ENCODE assay signal across 21 cellular contexts in the genomic region with DNA sequence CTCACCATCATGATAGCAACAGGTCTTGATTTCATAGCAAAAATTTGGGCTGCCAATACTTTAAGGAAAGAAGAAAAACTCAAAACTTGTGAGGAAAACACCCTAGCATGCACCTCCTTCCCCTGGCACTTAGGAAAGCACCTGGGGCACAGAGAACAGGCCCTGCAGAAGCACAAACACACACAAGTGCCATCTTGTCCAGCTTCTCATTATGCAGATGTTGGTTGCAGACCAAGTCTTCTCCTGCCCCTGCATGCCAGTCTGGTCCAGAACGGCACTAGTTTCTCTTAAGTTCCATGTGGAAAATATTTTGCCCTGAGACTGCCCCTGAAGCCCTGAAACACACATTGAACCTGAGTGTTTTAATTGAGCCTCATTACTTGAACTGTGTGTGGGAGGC. TPM values are rescaled to one million over a fixed set of nuclear protein-coding genes. Genes with fewer than 3 reads are reported as not detected.
"Had no signal": no experiment of that assay in that cellular context is flagged by ENCODE, and none has a peak within 500 bp of the region (broad histone marks: within the 10 kb centered on the region; RNA-seq: fewer than 3 reads in every experiment).

No MANE protein-coding gene starts in this region.

- H3K4me3 Mint-ChIP-seq: immature natural killer cell; naive thymus-derived CD4-positive, alpha-beta T cell; neural crest cell; type B pancreatic cell had no signal

- H3K27ac ChIP-seq: esophagus muscularis mucosa, left ventricle myocardium inferior, lower lobe of right lung, thyroid gland, uterus had no signal

- H3K9me3 ChIP-seq: esophagus muscularis mucosa, left ventricle myocardium inferior, lower lobe of right lung, thyroid gland, uterus had no signal

- H3K27me3 ChIP-seq: esophagus muscularis mucosa, thyroid gland, uterus had no signal

- DNase-seq: cerebellar nuclear complex; foreskin fibroblast; immature natural killer cell; kidney; left cardiac atrium; left ventricle myocardium inferior; lower lobe of right lung; mesendoderm; naive thymus-derived CD4-positive, alpha-beta T cell; posterior cingulate gyrus; right cardiac atrium; stimulated activated CD4-positive, alpha-beta T cell treated with anti-CD3 and anti-CD28 coated beads, Interleukin-2, amount 100 ng/mL, for 48 hours; stimulated activated naive CD4-positive, alpha-beta T cell treated with Interleukin-2 at 50 U/mL for 16 hours; thyroid gland; uterus had no signal

- H3K27me3 Mint-ChIP-seq: type B pancreatic cell had no signal

- H3K4me3 ChIP-seq: esophagus muscularis mucosa, left ventricle myocardium inferior, lower lobe of right lung, smooth muscle cell, thyroid gland, uterus had no signal

- H3K27ac Mint-ChIP-seq: immature natural killer cell; naive thymus-derived CD4-positive, alpha-beta T cell; type B pancreatic cell had no signal

- H3K36me3 ChIP-seq: esophagus muscularis mucosa, left ventricle myocardium inferior, lower lobe of right lung, thyroid gland, uterus had no signal

- H3K9me3 Mint-ChIP-seq: immature natural killer cell, neural crest cell, type B pancreatic cell had no signal

- H3K4me1 ChIP-seq: left ventricle myocardium inferior, uterus had no signal

- ATAC-seq: left cardiac atrium; lower lobe of right lung; naive thymus-derived CD4-positive, alpha-beta T cell; right cardiac atrium had no signal

- H3K36me3 Mint-ChIP-seq: immature natural killer cell, type B pancreatic cell had no signal

RNA-seq across cellular contexts. Expression of a gene that starts 44.9 kb away (rescaled TPM):
- total RNA-seq: dermis blood vessel endothelial cell; esophagus muscularis mucosa; kidney; left cardiac atrium; left ventricle myocardium inferior; lower lobe of right lung; naive thymus-derived CD4-positive, alpha-beta T cell; osteocyte; right cardiac atrium; smooth muscle cell; thyroid gland; uterus had no signal
